ENCODE assay signal across 21 cellular contexts in the genomic region with DNA sequence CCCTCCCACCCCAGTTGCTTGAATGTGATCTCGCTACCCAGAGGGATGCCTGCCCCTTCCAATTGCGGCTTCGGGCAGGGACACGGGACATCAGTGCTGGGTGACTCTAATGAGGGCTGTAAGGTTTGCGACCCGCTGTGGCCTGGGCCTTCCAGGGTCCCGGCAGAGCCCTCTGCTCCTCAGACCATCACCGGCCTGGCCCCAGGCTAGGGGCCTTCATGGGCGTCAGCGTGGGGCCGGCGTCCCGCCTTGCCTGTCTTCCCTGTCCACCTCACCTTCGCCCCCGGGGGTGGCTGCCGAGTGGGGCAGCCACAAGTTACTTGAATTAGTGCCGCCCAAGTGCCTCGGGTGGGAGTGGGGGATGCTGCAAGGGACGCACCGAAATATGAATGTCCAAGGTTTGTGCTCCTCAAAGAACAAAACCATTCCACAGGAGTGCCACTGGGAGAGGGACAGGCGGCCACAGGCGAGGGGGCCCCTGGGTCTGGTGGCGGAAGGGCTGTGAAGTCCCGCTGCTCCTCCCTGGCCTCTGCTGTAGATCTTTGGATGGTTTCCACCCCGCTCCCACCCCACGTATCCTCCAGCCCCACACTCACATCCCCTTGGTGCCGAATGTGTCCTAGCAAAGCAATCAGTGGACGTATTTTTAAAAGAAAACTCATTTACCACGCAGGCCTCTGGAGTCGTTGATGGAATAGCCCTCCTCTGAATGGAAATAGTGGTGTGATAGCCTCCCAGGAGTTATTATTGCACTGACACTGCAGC.
DNase-seq lines count a peak whose midpoint lies in the region; ATAC-seq, FAIRE-seq and TF ChIP-seq lines count a peak whose summit lies in the region.
"Had no signal": no experiment of that assay in that cellular context is flagged by ENCODE, and none has a peak within 500 bp of the region (broad histone marks: within the 10 kb centered on the region; RNA-seq: fewer than 3 reads in every experiment).

No MANE protein-coding gene starts in this region.

- no peaks in the 10 kb centered on the region for H3K27me3 ChIP-seq in colonic mucosa
- H3K27me3 ChIP-seq: right lobe of liver had no signal

- H3K27ac Mint-ChIP-seq in activated CD4-positive, alpha-beta memory T cell treated with anti-CD3 and anti-CD28 coated beads, Interleukin-2, amount 10 ng/mL, durations not matched to agents 7 days and 5 days: no peak overlapping the region
- no peak overlapping the region for H3K27ac Mint-ChIP-seq in activated CD4-positive, alpha-beta memory T cell treated with anti-CD3 and anti-CD28 coated beads for 36 hours
- H3K27ac Mint-ChIP-seq in stimulated activated effector memory CD8-positive, alpha-beta T cell treated with anti-CD3 and anti-CD28 coated beads, Interleukin-12 subunit alpha, Interleukin-12 subunit beta, amount 100 ng/mL, for 72 hours: no peak overlapping the region
- H3K27ac Mint-ChIP-seq: activated T-helper 1 cell treated with anti-CD3 and anti-CD28 coated beads, Interleukin-12 subunit alpha, Interleukin-12 subunit beta, Interleukin-2, Interleukin-4 antibody, amounts not matched to agents 30 ng/mL and 10 ng/mL and 1 ng/mL, durations not matched to agents 14 hours and 24 hours and 36 hours; CD4-positive, CD25-positive, alpha-beta regulatory T cell had no signal

- H3K4me3 ChIP-seq in colonic mucosa: no peak overlapping the region
- H3K4me3 ChIP-seq: body of pancreas, right lobe of liver, upper lobe of right lung had no signal

- H3K36me3 Mint-ChIP-seq in activated CD4-positive, alpha-beta memory T cell treated with anti-CD3 and anti-CD28 coated beads, Interleukin-2, amount 10 ng/mL, durations not matched to agents 7 days and 5 days (ENCODE audit: low read depth): no peaks in the 10 kb centered on the region
- no peaks in the 10 kb centered on the region for H3K36me3 Mint-ChIP-seq in activated CD4-positive, alpha-beta memory T cell treated with anti-CD3 and anti-CD28 coated beads for 36 hours
- H3K36me3 Mint-ChIP-seq in stimulated activated effector memory CD8-positive, alpha-beta T cell treated with anti-CD3 and anti-CD28 coated beads, Interleukin-12 subunit alpha, Interleukin-12 subunit beta, amount 100 ng/mL, for 72 hours: no peaks in the 10 kb centered on the region
- H3K36me3 Mint-ChIP-seq: CD4-positive, CD25-positive, alpha-beta regulatory T cell; neural progenitor cell had no signal

- H3K4me1 Mint-ChIP-seq in activated CD4-positive, alpha-beta memory T cell treated with anti-CD3 and anti-CD28 coated beads, Interleukin-2, amount 10 ng/mL, durations not matched to agents 7 days and 5 days: peaks cover 2% of the 10 kb centered on the region
- no peaks in the 10 kb centered on the region for H3K4me1 Mint-ChIP-seq in activated CD4-positive, alpha-beta memory T cell treated with anti-CD3 and anti-CD28 coated beads for 36 hours (ENCODE audit: low read depth)
- H3K4me1 Mint-ChIP-seq in stimulated activated effector memory CD8-positive, alpha-beta T cell treated with anti-CD3 and anti-CD28 coated beads, Interleukin-12 subunit alpha, Interleukin-12 subunit beta, amount 100 ng/mL, for 72 hours: no peaks in the 10 kb centered on the region

- no peak overlapping the region for H3K4me3 Mint-ChIP-seq in activated CD4-positive, alpha-beta memory T cell treated with anti-CD3 and anti-CD28 coated beads, Interleukin-2, amount 10 ng/mL, durations not matched to agents 7 days and 5 days
- H3K4me3 Mint-ChIP-seq in activated CD4-positive, alpha-beta memory T cell treated with anti-CD3 and anti-CD28 coated beads for 36 hours: no peak overlapping the region
- no peak overlapping the region for H3K4me3 Mint-ChIP-seq in stimulated activated effector memory CD8-positive, alpha-beta T cell treated with anti-CD3 and anti-CD28 coated beads, Interleukin-12 subunit alpha, Interleukin-12 subunit beta, amount 100 ng/mL, for 72 hours
- H3K4me3 Mint-ChIP-seq: activated T-helper 1 cell treated with anti-CD3 and anti-CD28 coated beads, Interleukin-12 subunit alpha, Interleukin-12 subunit beta, Interleukin-2, Interleukin-4 antibody, amounts not matched to agents 30 ng/mL and 10 ng/mL and 1 ng/mL, durations not matched to agents 14 hours and 24 hours and 36 hours; CD4-positive, CD25-positive, alpha-beta regulatory T cell had no signal

- peak; percentile 8 for DNase-seq in activated CD4-positive, alpha-beta memory T cell treated with anti-CD3 and anti-CD28 coated beads, Interleukin-2, amount 10 ng/mL, durations not matched to agents 7 days and 5 days
- no peak for DNase-seq in activated CD4-positive, alpha-beta memory T cell treated with anti-CD3 and anti-CD28 coated beads for 36 hours
- DNase-seq in colonic mucosa (peak; percentile 10), left lobe of liver (ENCODE audit: low spot score) (peak; percentile 41), urothelium cell line (ENCODE audit: low spot score) (no peak), SIG-M5 treated with dmso at 0.1 percent for 504 hours (lab: John Stamatoyannopoulos, UW; ENCODE audit: unreplicated experiment) (no peak)
- no peak for DNase-seq in stimulated activated effector memory CD8-positive, alpha-beta T cell treated with anti-CD3 and anti-CD28 coated beads, Interleukin-12 subunit alpha, Interleukin-12 subunit beta, amount 100 ng/mL, for 72 hours (ENCODE audit: low spot score in 2 of 2)
- DNase-seq: activated CD8-positive, alpha-beta memory T cell treated with anti-CD3 and anti-CD28 coated beads, Interleukin-2, amount 50 U/mL, for 4 hours; activated naive CD4-positive, alpha-beta T cell treated with Interleukin-2 at 50 U/mL for 16 hours; NCI-H187; NCI-H2171; NCI-H510A had no signal

- H3K27me3 Mint-ChIP-seq in activated CD4-positive, alpha-beta memory T cell treated with anti-CD3 and anti-CD28 coated beads, Interleukin-2, amount 10 ng/mL, durations not matched to agents 7 days and 5 days: no peaks in the 10 kb centered on the region
- H3K27me3 Mint-ChIP-seq in activated CD4-positive, alpha-beta memory T cell treated with anti-CD3 and anti-CD28 coated beads for 36 hours: peaks cover 12% of the 10 kb centered on the region
- H3K27me3 Mint-ChIP-seq: CD4-positive, CD25-positive, alpha-beta regulatory T cell had no signal

- TF ChIP-seq CTCF in colonic mucosa (IDR thresholded peaks at IDR 0.05): no peak

- peak; percentile 23 for FAIRE-seq in urothelium cell line (lab: Jason Lieb, UNC)
- FAIRE-seq: TTC549 had no signal

- CTCF ChIA-PET in activated CD4-positive, alpha-beta memory T cell treated with anti-CD3 and anti-CD28 coated beads, Interleukin-2, amount 10 ng/mL, durations not matched to agents 7 days and 5 days (lab: Charles Lee): interaction anchor here (0.7 to 2.6 kb wide), 4 partner anchors 9 to 1361 kb away, joined by 3 to 13 read pairs (median 6); no protein-coding TSS in a partner anchor
- CTCF ChIA-PET in activated CD4-positive, alpha-beta memory T cell treated with anti-CD3 and anti-CD28 coated beads for 36 hours (lab: Charles Lee): interaction anchor here (1.5 to 2.6 kb wide), 4 partner anchors 8 to 18 kb away, joined by 5 to 16 read pairs (median 6); no protein-coding TSS in a partner anchor

- H3K9me3 ChIP-seq in colonic mucosa: no peaks in the 10 kb centered on the region
- H3K9me3 ChIP-seq: body of pancreas, left ventricle myocardium inferior, right lobe of liver, upper lobe of right lung had no signal

- POLR2A ChIA-PET in activated CD4-positive, alpha-beta memory T cell treated with anti-CD3 and anti-CD28 coated beads, Interleukin-2, amount 10 ng/mL, durations not matched to agents 7 days and 5 days (lab: Charles Lee): no interaction called here
- POLR2A ChIA-PET in activated CD4-positive, alpha-beta memory T cell treated with anti-CD3 and anti-CD28 coated beads for 36 hours (lab: Charles Lee): no interaction called here

- no peaks in the 10 kb centered on the region for H3K36me3 ChIP-seq in colonic mucosa
- H3K36me3 ChIP-seq: left ventricle myocardium inferior, neural progenitor cell, right lobe of liver, upper lobe of right lung had no signal

- H3K4me1 ChIP-seq in colonic mucosa: no peaks in the 10 kb centered on the region
- H3K4me1 ChIP-seq: right lobe of liver, upper lobe of right lung had no signal

- H3K9ac ChIP-seq in colonic mucosa (ENCODE audit: low read depth in 2 of 2, low read length in 2 of 2): no peak overlapping the region
- H3K9ac ChIP-seq: neural progenitor cell had no signal

- intact Hi-C loops in activated CD4-positive, alpha-beta memory T cell treated with anti-CD3 and anti-CD28 coated beads for 36 hours (cut with micrococcal nuclease): no loop called here
- intact Hi-C loops in colonic mucosa (cut with DNase I): no loop called here

- no peaks in the 10 kb centered on the region for H3K9me3 Mint-ChIP-seq in activated CD4-positive, alpha-beta memory T cell treated with anti-CD3 and anti-CD28 coated beads, Interleukin-2, amount 10 ng/mL, durations not matched to agents 7 days and 5 days
- H3K9me3 Mint-ChIP-seq in activated CD4-positive, alpha-beta memory T cell treated with anti-CD3 and anti-CD28 coated beads for 36 hours: no peaks in the 10 kb centered on the region
- no peaks in the 10 kb centered on the region for H3K9me3 Mint-ChIP-seq in stimulated activated effector memory CD8-positive, alpha-beta T cell treated with anti-CD3 and anti-CD28 coated beads, Interleukin-12 subunit alpha, Interleukin-12 subunit beta, amount 100 ng/mL, for 72 hours
- H3K9me3 Mint-ChIP-seq: activated T-helper 1 cell treated with anti-CD3 and anti-CD28 coated beads, Interleukin-12 subunit alpha, Interleukin-12 subunit beta, Interleukin-2, Interleukin-4 antibody, amounts not matched to agents 30 ng/mL and 10 ng/mL and 1 ng/mL, durations not matched to agents 14 hours and 24 hours and 36 hours; neural progenitor cell had no signal

- no peak overlapping the region for H3K27ac ChIP-seq in colonic mucosa
- H3K27ac ChIP-seq: body of pancreas, left ventricle myocardium inferior, neural progenitor cell, right lobe of liver, upper lobe of right lung had no signal

- no peak for ATAC-seq in left lobe of liver
- ATAC-seq in HG03457 (IDR thresholded peaks at IDR 0.05; ENCODE audit: unreplicated experiment): no peak
- ATAC-seq in stimulated activated effector memory CD8-positive, alpha-beta T cell treated with anti-CD3 and anti-CD28 coated beads, Interleukin-12 subunit alpha, Interleukin-12 subunit beta, amount 100 ng/mL, for 72 hours: no peak

Comparison
In these comparisons a context has a peak if more than half of its experiments do, and no peak if none do; other contexts are left out.
1. DNase-seq: peak in activated CD4-positive, alpha-beta memory T cell treated with anti-CD3 and anti-CD28 coated beads, Interleukin-2, amount 10 ng/mL, durations not matched to agents 7 days and 5 days (single experiment), colonic mucosa (single experiment) and left lobe of liver (single experiment); none in activated CD4-positive, alpha-beta memory T cell treated with anti-CD3 and anti-CD28 coated beads for 36 hours (single experiment), urothelium cell line (single experiment), stimulated activated effector memory CD8-positive, alpha-beta T cell treated with anti-CD3 and anti-CD28 coated beads, Interleukin-12 subunit alpha, Interleukin-12 subunit beta, amount 100 ng/mL, for 72 hours (0 of 2) and SIG-M5 treated with dmso at 0.1 percent for 504 hours (single experiment).